In genomic region chr14:56555921-56556570, GRCh38 we compare ENCODE assay signal across 1 cellular context.
A peak's percentile ranks its signal among the peaks of the same experiment; 100 is the strongest.
TF ChIP-seq lines count a peak whose summit lies in the region.

No MANE protein-coding gene starts in this region.

TF ChIP-seq in K562, 482 proteins besides CTCF, POLR2A, EP300 and RAD21 (continues in another document):
- TF ChIP-seq PHF8 (IDR thresholded peaks at IDR 0.05; ENCODE audit: borderline replicate concordance, low read length): no peak
- peak; percentile 92 for TF ChIP-seq ATF3 (IDR thresholded peaks at IDR 0.05)
- TF ChIP-seq ATF3 (CRISPR knock-in tag; conservative IDR thresholded peaks at IDR 0.05): no peak
- peak; percentile 44 for TF ChIP-seq BRD9 (IDR thresholded peaks at IDR 0.05; ENCODE audit: low read depth, partially characterized antibody)
- TF ChIP-seq SRSF1 (IDR thresholded peaks at IDR 0.05; ENCODE audit: low read depth, low read length): no peak
- no peak for TF ChIP-seq NCOA6 (IDR thresholded peaks at IDR 0.05)
- TF ChIP-seq ARID3A (IDR thresholded peaks at IDR 0.05; ENCODE audit: borderline replicate concordance, low read depth, low read length): no peak
- no peak for TF ChIP-seq ARID1B (IDR thresholded peaks at IDR 0.05)
- TF ChIP-seq ATF4 (CRISPR knock-in tag; IDR thresholded peaks at IDR 0.05): peak; percentile 84
- TF ChIP-seq MEF2A (IDR thresholded peaks at IDR 0.05; ENCODE audit: control insufficient read depth, low read depth, low read length): no peak
- TF ChIP-seq PHB2 (IDR thresholded peaks at IDR 0.05; ENCODE audit: low read depth): no peak
- TF ChIP-seq ZNF347 (CRISPR knock-in tag; IDR thresholded peaks at IDR 0.05; ENCODE audit: low read depth): no peak
- TF ChIP-seq SFPQ (IDR thresholded peaks at IDR 0.05; ENCODE audit: low read depth, low read length): no peak
- no peak for TF ChIP-seq MTA1 (IDR thresholded peaks at IDR 0.05; ENCODE audit: borderline replicate concordance)
- TF ChIP-seq U2AF2 (optimal IDR thresholded peaks at IDR 0.05; ENCODE audit: low read depth, low read length): no peak
- TF ChIP-seq RCOR1 (IDR thresholded peaks at IDR 0.05; ENCODE audit: borderline replicate concordance in 1 of 2, low read depth in 2 of 2, low read length in 2 of 2): no peak
- TF ChIP-seq ZNF717 (CRISPR knock-in tag; IDR thresholded peaks at IDR 0.05): no peak
- TF ChIP-seq ZNF146 (CRISPR knock-in tag; IDR thresholded peaks at IDR 0.05; ENCODE audit: unreplicated experiment): no peak
- TF ChIP-seq KLF1 (tag; IDR thresholded peaks at IDR 0.05): no peak
- no peak for TF ChIP-seq SIRT6 (IDR thresholded peaks at IDR 0.05; ENCODE audit: low read depth, low read length)
- no peak for TF ChIP-seq ZBTB40 (IDR thresholded peaks at IDR 0.05)
- no peak for TF ChIP-seq ZBTB40 (CRISPR knock-in tag; IDR thresholded peaks at IDR 0.05)
- no peak for TF ChIP-seq BRD4 (IDR thresholded peaks at IDR 0.05)
- TF ChIP-seq GTF3C2 (IDR thresholded peaks at IDR 0.05; ENCODE audit: borderline replicate concordance, extremely low read depth, insufficient read length): no peak
- no peak for TF ChIP-seq NFIC (IDR thresholded peaks at IDR 0.05)
- TF ChIP-seq CEBPB (tag; IDR thresholded peaks at IDR 0.05): peak; percentile 84
- TF ChIP-seq ARHGAP35 (IDR thresholded peaks at IDR 0.05; ENCODE audit: partially characterized antibody): no peak
- TF ChIP-seq MED1 (CRISPR knock-in tag; IDR thresholded peaks at IDR 0.05; ENCODE audit: borderline replicate concordance): no peak
- no peak for TF ChIP-seq ETS1 (conservative IDR thresholded peaks at IDR 0.05; ENCODE audit: control insufficient read depth, low read depth, low read length)
- no peak for TF ChIP-seq ZNF408 (CRISPR knock-in tag; IDR thresholded peaks at IDR 0.05; ENCODE audit: low read depth)
- no peak for TF ChIP-seq BCL6 (CRISPR knock-in tag; IDR thresholded peaks at IDR 0.05)
- TF ChIP-seq MYC (IDR thresholded peaks at IDR 0.05; ENCODE audit: low read depth, low read length): 0 out of 2 replicates have a peak, but pooled peaks have one; percentile 13
- no peak for TF ChIP-seq MYC (CRISPR knock-in tag; IDR thresholded peaks at IDR 0.05; ENCODE audit: borderline replicate concordance, low read depth)
- no peak for TF ChIP-seq SREBF1 (IDR thresholded peaks at IDR 0.05; ENCODE audit: borderline replicate concordance, low read depth, low read length)
- no peak for TF ChIP-seq ATF2 (CRISPR knock-in tag; IDR thresholded peaks at IDR 0.05)
- TF ChIP-seq DMBX1 (CRISPR knock-in tag; IDR thresholded peaks at IDR 0.05; ENCODE audit: borderline replicate concordance): no peak
- TF ChIP-seq ZNF384 (IDR thresholded peaks at IDR 0.05; ENCODE audit: low read depth, low read length): peak; percentile 92
- TF ChIP-seq GATAD2A (IDR thresholded peaks at IDR 0.05): no peak
- no peak for TF ChIP-seq FOSL1 (tag; conservative IDR thresholded peaks at IDR 0.05)
- peak; percentile 71 to 86; a peak in 3 of 4 replicates for TF ChIP-seq TRIM24 (IDR thresholded peaks at IDR 0.05)
- TF ChIP-seq ASH1L (IDR thresholded peaks at IDR 0.05; ENCODE audit: borderline replicate concordance, low read depth, partially characterized antibody): no peak
- no peak for TF ChIP-seq TCF7 (IDR thresholded peaks at IDR 0.05; ENCODE audit: borderline replicate concordance)
- TF ChIP-seq JUND (IDR thresholded peaks at IDR 0.05; ENCODE audit: borderline replicate concordance, low read depth, low read length): peak; percentile 41; the same call in 1 of the 2 replicates
- TF ChIP-seq JUND (tag; IDR thresholded peaks at IDR 0.05; ENCODE audit: borderline replicate concordance, low read depth, low read length): no peak
- peak; percentile 52 for TF ChIP-seq L3MBTL2 (IDR thresholded peaks at IDR 0.05)
- no peak for TF ChIP-seq GABPA (tag; conservative IDR thresholded peaks at IDR 0.05; ENCODE audit: low read depth)
